Comparison of ENCODE assay signal across 8 cellular contexts in the genomic region with DNA sequence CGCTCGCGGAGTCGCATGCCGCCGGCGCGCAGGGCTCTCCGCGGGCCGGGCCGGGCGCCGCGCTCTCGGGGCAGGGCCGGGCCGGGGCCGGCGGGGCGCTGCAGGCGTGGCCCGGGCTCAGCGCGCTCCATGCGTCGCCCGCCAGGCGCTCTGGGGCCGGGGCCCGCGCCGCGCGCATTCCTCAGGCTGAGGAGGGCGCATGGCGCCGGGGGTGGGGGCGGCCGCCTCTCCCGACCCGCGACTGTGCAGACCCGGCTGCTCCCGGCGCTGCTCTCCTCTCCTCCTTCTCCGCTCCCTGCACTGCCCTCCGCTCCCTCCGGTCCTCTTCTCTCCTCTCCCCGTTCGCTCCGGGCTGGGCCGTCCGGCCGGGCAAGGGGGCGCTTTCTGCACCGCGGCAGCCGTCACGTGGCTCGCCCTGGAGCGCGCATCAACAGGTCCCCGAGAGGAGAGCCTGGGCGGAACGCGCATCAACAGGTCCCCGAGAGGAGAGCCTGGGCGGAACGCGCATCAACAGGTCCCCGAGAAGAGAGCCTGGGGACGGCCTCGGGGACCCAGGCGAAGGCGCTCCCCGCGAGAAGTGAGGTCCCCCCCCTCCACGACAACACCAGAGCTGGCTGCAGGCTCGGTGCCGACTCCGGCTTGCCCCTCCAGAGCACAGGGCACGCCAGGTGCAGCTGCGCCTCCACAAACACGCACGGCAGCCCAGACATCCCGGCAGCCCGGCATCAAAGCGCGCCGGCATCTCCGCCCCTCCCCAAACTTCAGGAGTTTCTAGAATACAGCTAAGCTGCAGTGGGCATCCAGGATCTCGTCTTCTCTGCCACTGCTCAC. TPM values are rescaled to one million over a fixed set of nuclear protein-coding genes. Genes with fewer than 3 reads are reported as not detected.
DNase-seq lines count a peak whose midpoint lies in the region; ATAC-seq and TF ChIP-seq lines count a peak whose summit lies in the region.

No MANE protein-coding gene starts in this region.

- peaks cover 24% of the 10 kb centered on the region for H3K4me1 Mint-ChIP-seq in activated T-helper 1 cell treated with anti-CD3 and anti-CD28 coated beads, Interleukin-12 subunit alpha, Interleukin-12 subunit beta, Interleukin-2, Interleukin-4 antibody, amounts not matched to agents 30 ng/mL and 10 ng/mL and 1 ng/mL, durations not matched to agents 14 hours and 24 hours and 36 hours (ENCODE audit: low read depth)

- 1 to 2% (median 1%) methylated on average over 30 to 93 of the region's 93 CpGs for WGBS in spleen, 5 donors

- TF ChIP-seq CTCF in spleen (IDR thresholded peaks at IDR 0.05 in 8 of 11, conservative IDR thresholded peaks at IDR 0.05 in 3 of 11): no peak

- ATAC-seq in HG03469 (IDR thresholded peaks at IDR 0.05; ENCODE audit: unreplicated experiment) (no peak), GM21717 (IDR thresholded peaks at IDR 0.05; ENCODE audit: unreplicated experiment) (no peak)

- DNase-seq in H7 (peak; percentile 97), hepatic stellate cell (ENCODE audit: low spot score) (peak; percentile 34), spleen (peak; percentile 79), A172 (ENCODE audit: low spot score) (no peak), cortex of kidney (lab: John Stamatoyannopoulos, UW) (no peak)
- DNase-seq in activated T-helper 1 cell treated with anti-CD3 and anti-CD28 coated beads, Interleukin-12 subunit alpha, Interleukin-12 subunit beta, Interleukin-2, Interleukin-4 antibody, amounts not matched to agents 30 ng/mL and 10 ng/mL and 1 ng/mL, durations not matched to agents 14 hours and 24 hours and 36 hours (ENCODE audit: low spot score): peak; percentile 29

- peaks cover 6% of the 10 kb centered on the region for H3K36me3 Mint-ChIP-seq in activated T-helper 1 cell treated with anti-CD3 and anti-CD28 coated beads, Interleukin-12 subunit alpha, Interleukin-12 subunit beta, Interleukin-2, Interleukin-4 antibody, amounts not matched to agents 30 ng/mL and 10 ng/mL and 1 ng/mL, durations not matched to agents 14 hours and 24 hours and 36 hours (ENCODE audit: low read depth)

- no peaks in the 10 kb centered on the region for H3K9me3 Mint-ChIP-seq in activated T-helper 1 cell treated with anti-CD3 and anti-CD28 coated beads, Interleukin-12 subunit alpha, Interleukin-12 subunit beta, Interleukin-2, Interleukin-4 antibody, amounts not matched to agents 30 ng/mL and 10 ng/mL and 1 ng/mL, durations not matched to agents 14 hours and 24 hours and 36 hours

- no peaks in the 10 kb centered on the region for H3K9me3 ChIP-seq in spleen

- H3K4me3 Mint-ChIP-seq in activated T-helper 1 cell treated with anti-CD3 and anti-CD28 coated beads, Interleukin-12 subunit alpha, Interleukin-12 subunit beta, Interleukin-2, Interleukin-4 antibody, amounts not matched to agents 30 ng/mL and 10 ng/mL and 1 ng/mL, durations not matched to agents 14 hours and 24 hours and 36 hours: peak overlapping the region; percentile 79

- H3K27me3 ChIP-seq in H7 (ENCODE audit: control insufficient read depth, insufficient read depth, low read length) (peaks cover 19% of the 10 kb centered on the region), spleen (replicated peaks in 1 of 7) (peaks cover 0 to 63% (median 32%) of the 10 kb centered on the region in 7 donors)

- H3K36me3 ChIP-seq in H7 (replicated peaks; ENCODE audit: control insufficient read depth, insufficient read depth, low read length): no peaks in the 10 kb centered on the region; the same call in 1 of the 2 replicates
- H3K36me3 ChIP-seq in spleen: no peaks in the 10 kb centered on the region

- TF ChIP-seq POLR2A in spleen (IDR thresholded peaks at IDR 0.05): no peak

- H3K27ac Mint-ChIP-seq in activated T-helper 1 cell treated with anti-CD3 and anti-CD28 coated beads, Interleukin-12 subunit alpha, Interleukin-12 subunit beta, Interleukin-2, Interleukin-4 antibody, amounts not matched to agents 30 ng/mL and 10 ng/mL and 1 ng/mL, durations not matched to agents 14 hours and 24 hours and 36 hours: no peak overlapping the region

- intact Hi-C loops in activated T-helper 1 cell treated with anti-CD3 and anti-CD28 coated beads, Interleukin-12 subunit alpha, Interleukin-12 subunit beta, Interleukin-2, Interleukin-4 antibody, amounts not matched to agents 30 ng/mL and 10 ng/mL and 1 ng/mL, durations not matched to agents 14 hours and 24 hours and 36 hours (cut with micrococcal nuclease): loop anchor here (1.0 kb wide), 2 partner anchors 12 to 17 kb away; a partner anchor contains a TSS
- intact Hi-C loops in spleen (cut with DNase I; ENCODE audit: low total_unique reads): no loop called here

- H3K4me3 ChIP-seq in H7 (ENCODE audit: insufficient read depth, low read depth, low read length): peak overlapping the region; percentile 64
- H3K4me3 ChIP-seq in spleen: peak overlapping the region; percentile 12 to 68 (median 44)

- H3K27me3 Mint-ChIP-seq in activated T-helper 1 cell treated with anti-CD3 and anti-CD28 coated beads, Interleukin-12 subunit alpha, Interleukin-12 subunit beta, Interleukin-2, Interleukin-4 antibody, amounts not matched to agents 30 ng/mL and 10 ng/mL and 1 ng/mL, durations not matched to agents 14 hours and 24 hours and 36 hours (ENCODE audit: insufficient read depth): peaks cover 33% of the 10 kb centered on the region

- H3K27ac ChIP-seq in spleen: no peak overlapping the region

- H3K4me1 ChIP-seq in spleen: peaks cover 11 to 57% (median 23%) of the 10 kb centered on the region in 6 donors

RNA-seq across cellular contexts. Expression of a gene that starts 12.9 kb away (rescaled TPM):
- 63.1 and 113 TPM in 2 replicates for total RNA-seq in H7 (2014; rRNA removed; shearing (Covaris generic))
- total RNA-seq in activated T-helper 1 cell treated with anti-CD3 and anti-CD28 coated beads, Interleukin-12 subunit alpha, Interleukin-12 subunit beta, Interleukin-2, Interleukin-4 antibody, amounts not matched to agents 30 ng/mL and 10 ng/mL and 1 ng/mL, durations not matched to agents 14 hours and 24 hours and 36 hours: 43.2 and 44.1 TPM in 2 replicates
- total RNA-seq in spleen: 10 to 100 TPM; 12.6 to 34.2 (median 24.4) TPM
- 10 to 100 TPM; 27.0 to 62.2 (median 45.8) TPM for polyA plus RNA-seq in spleen
- total RNA-seq in A172 (2014; rRNA removed; shearing (Covaris generic)): 28.7 and 30.4 TPM in 2 replicates

RNA-seq across cellular contexts. Expression of a gene that starts 55.3 kb away (rescaled TPM):
- total RNA-seq in H7 (2014; rRNA removed; shearing (Covaris generic)): 38.4 and 48.9 TPM in 2 replicates
- total RNA-seq in activated T-helper 1 cell treated with anti-CD3 and anti-CD28 coated beads, Interleukin-12 subunit alpha, Interleukin-12 subunit beta, Interleukin-2, Interleukin-4 antibody, amounts not matched to agents 30 ng/mL and 10 ng/mL and 1 ng/mL, durations not matched to agents 14 hours and 24 hours and 36 hours: 68.3 and 69.5 TPM in 2 replicates
- total RNA-seq in spleen: 10 to 100 TPM; 25.4 to 50.4 (median 37.6) TPM
- 10 to 100 TPM; 43.8 to 69.4 (median 43.9) TPM for polyA plus RNA-seq in spleen
- 62.6 and 67.0 TPM in 2 replicates for total RNA-seq in A172 (2014; rRNA removed; shearing (Covaris generic))

Comparison
In these comparisons a context has a peak if more than half of its experiments do, and no peak if none do; other contexts are left out.
1. DNase-seq: peak in H7 (single experiment), activated T-helper 1 cell treated with anti-CD3 and anti-CD28 coated beads, Interleukin-12 subunit alpha, Interleukin-12 subunit beta, Interleukin-2, Interleukin-4 antibody, amounts not matched to agents 30 ng/mL and 10 ng/mL and 1 ng/mL, durations not matched to agents 14 hours and 24 hours and 36 hours (single experiment), hepatic stellate cell (single experiment) and spleen (single experiment); none in A172 (single experiment) and cortex of kidney (single experiment).